28 cellular contexts compared by ENCODE assay signal in genomic region chr4:149321438-149321837, GRCh38.
"Had no signal": no experiment of that assay in that cellular context is flagged by ENCODE, and none has a peak within 500 bp of the region (broad histone marks: within the 10 kb centered on the region; RNA-seq: fewer than 3 reads in every experiment).

No MANE protein-coding gene starts in this region.

- H3K4me3 ChIP-seq: stomach, suprapubic skin, testis, thoracic aorta, thyroid gland, tibial artery, tibial nerve, transverse colon, upper lobe of left lung, upper lobe of right lung, uterus, vagina had no signal

- H3K36me3 Mint-ChIP-seq: stimulated activated effector memory CD8-positive, alpha-beta T cell treated with anti-CD3 and anti-CD28 coated beads, Interleukin-12 subunit alpha, Interleukin-12 subunit beta, amount 100 ng/mL, for 72 hours; stimulated activated memory B cell treated with anti-CD40 and anti-IgM and Interleukin-4, amounts not matched to agents 10 μg/mL and 1 μg/mL and 100 μg/mL, for 72 hours; type B pancreatic cell had no signal

- H3K27me3 Mint-ChIP-seq: stimulated activated memory B cell treated with anti-CD40 and anti-IgM and Interleukin-4, amounts not matched to agents 10 μg/mL and 1 μg/mL and 100 μg/mL, for 72 hours; stimulated activated naive B cell treated with anti-CD40 and anti-IgM and Interleukin-4, amounts not matched to agents 10 μg/mL and 1 μg/mL and 100 μg/mL, for 72 hours; stimulated activated naive CD8-positive, alpha-beta T cell treated with anti-CD3 and anti-CD28 coated beads, Interleukin-15, amount 100 ng/mL, for 72 hours; stimulated activated naive CD8-positive, alpha-beta T cell treated with anti-CD3 and anti-CD28 coated beads, Interleukin-15, Interleukin-2, amounts not matched to agents 100 ng/mL and 50 ng/mL, for 24 hours; type B pancreatic cell had no signal

- H3K9me3 ChIP-seq: suprapubic skin, testis, thoracic aorta, thyroid gland, tibial artery, upper lobe of right lung, uterus, vagina had no signal

- FAIRE-seq: urothelium cell line had no signal

- H3K4me3 Mint-ChIP-seq: stimulated activated effector memory CD8-positive, alpha-beta T cell treated with anti-CD3 and anti-CD28 coated beads, Interleukin-12 subunit alpha, Interleukin-12 subunit beta, amount 100 ng/mL, for 72 hours; stimulated activated memory B cell treated with anti-CD40 and anti-IgM and Interleukin-4, amounts not matched to agents 10 μg/mL and 1 μg/mL and 100 μg/mL, for 72 hours; stimulated activated naive B cell treated with anti-CD40 and anti-IgM and Interleukin-4, amounts not matched to agents 10 μg/mL and 1 μg/mL and 100 μg/mL, for 72 hours; stimulated activated naive CD8-positive, alpha-beta T cell treated with anti-CD3 and anti-CD28 coated beads, Interleukin-15, amount 100 ng/mL, for 72 hours; stimulated activated naive CD8-positive, alpha-beta T cell treated with anti-CD3 and anti-CD28 coated beads, Interleukin-15, Interleukin-2, amounts not matched to agents 100 ng/mL and 50 ng/mL, for 24 hours; type B pancreatic cell had no signal

- DNase-seq: stimulated activated CD4-positive, alpha-beta T cell treated with anti-CD3 and anti-CD28 coated beads, Interleukin-2, amount 100 ng/mL, for 48 hours; stimulated activated CD4-positive, alpha-beta T cell treated with anti-CD3 and anti-CD28 coated beads, Interleukin-4, amount 100 ng/mL, for 1 hour; stimulated activated CD4-positive, alpha-beta T cell treated with anti-CD3 and anti-CD28 coated beads, Interleukin-4, amount 100 ng/mL, for 24 hours; stimulated activated CD4-positive, alpha-beta T cell treated with anti-CD3 and anti-CD28 coated beads, Interleukin-4, amount 100 ng/mL, for 4 hours; stimulated activated CD8-positive, alpha-beta memory T cell treated with anti-CD3 and anti-CD28 coated beads, Interleukin-4, amount 100 ng/mL, for 48 hours; stimulated activated naive B cell treated with anti-CD40 and anti-IgM and Interleukin-4, amounts not matched to agents 10 μg/mL and 1 μg/mL and 100 μg/mL, for 72 hours; stimulated activated naive CD4-positive, alpha-beta T cell; stimulated activated naive CD4-positive, alpha-beta T cell treated with Interleukin-2 at 50 U/mL for 16 hours; stimulated activated naive CD8-positive, alpha-beta T cell treated with anti-CD3 and anti-CD28 coated beads, Interleukin-15, amount 100 ng/mL, for 72 hours; stimulated activated naive CD8-positive, alpha-beta T cell treated with anti-CD3 and anti-CD28 coated beads, Interleukin-15, Interleukin-2, amounts not matched to agents 100 U/mL and 50 U/mL, for 24 hours; stomach; substantia nigra; testis; thyroid gland; tibial artery; transverse colon; upper lobe of left lung; upper lobe of right lung; uterus had no signal

- H3K36me3 ChIP-seq: stomach, suprapubic skin, thoracic aorta, thyroid gland, tibial artery, tibial nerve, transverse colon, upper lobe of left lung, upper lobe of right lung, uterus, vagina had no signal

- ATAC-seq: stimulated activated effector memory CD8-positive, alpha-beta T cell treated with anti-CD3 and anti-CD28 coated beads, Interleukin-12 subunit alpha, Interleukin-12 subunit beta, amount 100 ng/mL, for 72 hours; stimulated activated memory B cell treated with anti-CD40 and anti-IgM and Interleukin-4, amounts not matched to agents 10 μg/mL and 1 μg/mL and 100 μg/mL, for 72 hours; stimulated activated naive B cell treated with anti-CD40 and anti-IgM and Interleukin-4, amounts not matched to agents 10 μg/mL and 1 μg/mL and 100 μg/mL, for 72 hours; stimulated activated naive CD8-positive, alpha-beta T cell treated with anti-CD3 and anti-CD28 coated beads, Interleukin-15, amount 100 ng/mL, for 72 hours; stimulated activated naive CD8-positive, alpha-beta T cell treated with anti-CD3 and anti-CD28 coated beads, Interleukin-15, Interleukin-2, amounts not matched to agents 100 U/mL and 50 U/mL, for 24 hours; upper lobe of right lung had no signal

- H3K27ac ChIP-seq: stomach, suprapubic skin, testis, thoracic aorta, thyroid gland, tibial artery, tibial nerve, transverse colon, upper lobe of left lung, upper lobe of right lung, uterus, vagina had no signal

- H3K27me3 ChIP-seq: stomach, suprapubic skin, testis, thyroid gland, tibial artery, tibial nerve, transverse colon, upper lobe of left lung, upper lobe of right lung, uterus, vagina had no signal

- H3K4me1 ChIP-seq: stomach, suprapubic skin, testis, thyroid gland, tibial artery, tibial nerve, transverse colon, upper lobe of left lung, upper lobe of right lung, uterus, vagina had no signal

- H3K4me1 Mint-ChIP-seq: stimulated activated effector memory CD8-positive, alpha-beta T cell treated with anti-CD3 and anti-CD28 coated beads, Interleukin-12 subunit alpha, Interleukin-12 subunit beta, amount 100 ng/mL, for 72 hours; stimulated activated memory B cell treated with anti-CD40 and anti-IgM and Interleukin-4, amounts not matched to agents 10 μg/mL and 1 μg/mL and 100 μg/mL, for 72 hours; stimulated activated naive B cell treated with anti-CD40 and anti-IgM and Interleukin-4, amounts not matched to agents 10 μg/mL and 1 μg/mL and 100 μg/mL, for 72 hours; stimulated activated naive CD8-positive, alpha-beta T cell treated with anti-CD3 and anti-CD28 coated beads, Interleukin-15, amount 100 ng/mL, for 72 hours had no signal

- H3K27ac Mint-ChIP-seq: stimulated activated effector memory CD8-positive, alpha-beta T cell treated with anti-CD3 and anti-CD28 coated beads, Interleukin-12 subunit alpha, Interleukin-12 subunit beta, amount 100 ng/mL, for 72 hours; stimulated activated memory B cell treated with anti-CD40 and anti-IgM and Interleukin-4, amounts not matched to agents 10 μg/mL and 1 μg/mL and 100 μg/mL, for 72 hours; stimulated activated naive B cell treated with anti-CD40 and anti-IgM and Interleukin-4, amounts not matched to agents 10 μg/mL and 1 μg/mL and 100 μg/mL, for 72 hours; stimulated activated naive CD8-positive, alpha-beta T cell treated with anti-CD3 and anti-CD28 coated beads, Interleukin-15, amount 100 ng/mL, for 72 hours; stimulated activated naive CD8-positive, alpha-beta T cell treated with anti-CD3 and anti-CD28 coated beads, Interleukin-15, Interleukin-2, amounts not matched to agents 100 ng/mL and 50 ng/mL, for 24 hours; type B pancreatic cell had no signal
